ENCODE assay signal across 8 cellular contexts in the genomic region with DNA sequence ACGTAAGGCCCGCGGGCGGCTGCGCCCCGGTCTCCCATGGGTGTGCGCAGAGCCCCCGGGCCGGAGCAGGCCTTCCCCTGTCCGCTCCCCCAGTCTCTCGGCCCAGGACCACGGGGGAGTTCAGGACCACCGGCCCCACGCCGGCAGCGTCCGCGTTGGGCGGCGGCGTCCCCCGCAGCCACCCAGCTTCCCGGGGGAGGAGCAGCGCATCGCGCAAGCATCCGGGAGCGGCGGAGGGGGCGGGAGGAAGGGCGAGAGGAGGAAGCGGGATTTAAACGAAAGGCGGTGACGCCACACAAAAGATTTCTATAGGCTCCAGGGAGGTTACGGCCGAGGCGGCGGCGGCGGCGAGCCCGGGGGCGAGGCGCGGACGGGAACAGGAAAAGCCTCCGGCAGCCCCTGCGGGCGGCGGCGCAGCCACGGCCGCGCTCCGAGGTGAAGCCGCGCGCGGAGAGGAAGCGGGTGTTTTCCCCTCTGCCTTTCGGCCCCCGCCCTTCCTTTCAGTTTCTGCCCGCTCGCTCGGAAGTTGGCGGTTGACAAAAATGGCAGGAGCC. TPM values are rescaled to one million over a fixed set of nuclear protein-coding genes. Genes with fewer than 3 reads are reported as not detected.
A peak's percentile ranks its signal among the peaks of the same experiment; 100 is the strongest.
DNase-seq lines count a peak whose midpoint lies in the region; TF ChIP-seq lines count a peak whose summit lies in the region.

A gene (plus strand): TSS at position 298 of the 554 bp plus-strand sequence. CDS start 1,349 bp downstream, outside the sequence.

- H4K20me1 ChIP-seq in H9 (ENCODE audit: control insufficient read depth, insufficient read depth, insufficient read length) (peaks cover 3% of the 10 kb centered on the region), MM.1S (ENCODE audit: insufficient read depth, low read length) (no peaks in the 10 kb centered on the region)

- H3F3A ChIP-seq in MM.1S (ENCODE audit: insufficient read depth, low read length), result peaks cover 26% of the 10 kb centered on the region

- H2BK20ac ChIP-seq in H9 (ENCODE audit: low read depth, low read length, poor library complexity, severe bottlenecking), result no peak within 1 kb of the TSS

- peak within 1 kb of the TSS; percentile 74 for H3K18ac ChIP-seq in H9 (ENCODE audit: insufficient read length, low read depth, low read length)

- H4K8ac ChIP-seq in H9 (replicated peaks; ENCODE audit: insufficient read length, low read depth, low read length), result no peak within 1 kb of the TSS

- no peaks in the 10 kb centered on the region for H3K4me1 ChIP-seq in H9 (ENCODE audit: insufficient read depth, low read length)
- peaks cover 20% of the 10 kb centered on the region for H3K4me1 ChIP-seq in MM.1S (ENCODE audit: low read length)
- peaks cover 21 to 58% (median 47%) of the 10 kb centered on the region in 4 donors for H3K4me1 ChIP-seq in stomach

- peak within 1 kb of the TSS; percentile 64 for H3K14ac ChIP-seq in H9 (ENCODE audit: insufficient read depth, low read length)

- H3K56ac ChIP-seq in H9 (ENCODE audit: insufficient read length, low read depth, low read length), result no peak within 1 kb of the TSS

- peaks cover 3 to 8% (median 6%) of the 10 kb centered on the region in 3 experiments; a peak in 3 of 7 replicates for H3K36me3 Mint-ChIP-seq in H9 (ENCODE audit: insufficient read depth in 1 of 3, low read depth in 3 of 3)
- H3K36me3 Mint-ChIP-seq in neural crest cell (ENCODE audit: low read depth), result peaks cover 9% of the 10 kb centered on the region

- H3K9me3 Mint-ChIP-seq in H9 (no peaks in the 10 kb centered on the region), neural crest cell (peaks cover 2% of the 10 kb centered on the region)

- peak within 1 kb of the TSS; percentile 75 for H3K4me3 ChIP-seq in MM.1S (ENCODE audit: low read length)
- peak within 1 kb of the TSS; percentile 89 for H3K4me3 ChIP-seq in fibroblast of villous mesenchyme (ENCODE audit: low read depth, low read length)
- peak within 1 kb of the TSS; percentile 73 to 95 (median 89) for H3K4me3 ChIP-seq in stomach

- no peak within 1 kb of the TSS for H4K91ac ChIP-seq in H9 (ENCODE audit: insufficient read length, low read depth, low read length)

- H2BK12ac ChIP-seq in H9 (ENCODE audit: insufficient read length, low read depth, low read length), result no peak within 1 kb of the TSS

- peak within 1 kb of the TSS in 2 of 3 experiments; percentile 78 to 97; a peak in 4 of 7 replicates for H3K27ac Mint-ChIP-seq in H9
- peak within 1 kb of the TSS; percentile 97 for H3K27ac Mint-ChIP-seq in neural crest cell (ENCODE audit: unreplicated experiment)

- H3K23ac ChIP-seq in H9 (ENCODE audit: insufficient read length, low read depth, low read length), result no peak within 1 kb of the TSS

- H3K4me2 ChIP-seq in H9 (ENCODE audit: insufficient read depth, insufficient read length, low read length) (peak within 1 kb of the TSS; percentile 87), MM.1S (ENCODE audit: low read depth, low read length) (peak within 1 kb of the TSS; percentile 87)

- peak within 1 kb of the TSS; percentile 27 for H3K9ac ChIP-seq in H9 (ENCODE audit: extremely low read depth, insufficient read length, low read length)
- peak within 1 kb of the TSS; percentile 94 for H3K9ac ChIP-seq in MM.1S (ENCODE audit: low read length)

- no peak for TF ChIP-seq EP300 in stomach (IDR thresholded peaks at IDR 0.05)

- no peak within 1 kb of the TSS for H3T11ph ChIP-seq in H9 (ENCODE audit: low read length)

- H2AFZ ChIP-seq in H9 (ENCODE audit: low read length) (no peak within 1 kb of the TSS), MM.1S (ENCODE audit: low read length) (peak within 1 kb of the TSS; percentile 56)

- no peak within 1 kb of the TSS for H2AK5ac ChIP-seq in H9 (ENCODE audit: insufficient read length, low read length)

- H3K36me3 ChIP-seq in MM.1S (replicated peaks; ENCODE audit: insufficient read depth, low read length) (no peaks in the 10 kb centered on the region), stomach (peaks cover 6 to 17% (median 14%) of the 10 kb centered on the region in 4 donors)

- no peak within 1 kb of the TSS for H4K5ac ChIP-seq in H9 (ENCODE audit: insufficient read length, low read depth, low read length)

- H3K9me2 ChIP-seq in MM.1S (replicated peaks; ENCODE audit: insufficient read depth, low read length), result no peaks in the 10 kb centered on the region

- peaks cover 2% of the 10 kb centered on the region; the same call in 1 of the 2 replicates for H3K79me2 ChIP-seq in H9 (ENCODE audit: insufficient read depth, low read length)
- H3K79me2 ChIP-seq in MM.1S (ENCODE audit: low read length), result peaks cover 49% of the 10 kb centered on the region

- TF ChIP-seq CTCF in H9 (conservative IDR thresholded peaks at IDR 0.05) (no peak), MM.1S (IDR thresholded peaks at IDR 0.05; ENCODE audit: low read length) (no peak), fibroblast of villous mesenchyme (IDR thresholded peaks at IDR 0.05; ENCODE audit: insufficient read depth, low read depth, low read length) (no peak), neural crest cell (conservative IDR thresholded peaks at IDR 0.05) (no peak), stomach (IDR thresholded peaks at IDR 0.05) (no peak)

- H3K4me1 Mint-ChIP-seq in H9 (peaks cover 9 to 20% of the 10 kb centered on the region in 2 experiments), neural crest cell (peaks cover 32% of the 10 kb centered on the region)

- H3K4me3 Mint-ChIP-seq in H9 (peak within 1 kb of the TSS; percentile 90 to 97), neural crest cell (peak within 1 kb of the TSS; percentile 97)

- DNase-seq in ELR (ENCODE audit: low read depth), result peak; percentile 94
- peak; percentile 90 for DNase-seq in H9
- DNase-seq in MM.1S, result peak; percentile 84
- DNase-seq in SIG-M5 treated with dmso at 0.1 percent for 504 hours (lab: John Stamatoyannopoulos, UW; ENCODE audit: unreplicated experiment), result peak; percentile 87
- peak; percentile 76 for DNase-seq in activated gamma-delta T cell (lab: John Stamatoyannopoulos, UW)
- peak; percentile 94 for DNase-seq in fibroblast of villous mesenchyme (ENCODE audit: low read depth)
- peak; percentile 77 for DNase-seq in neural crest cell (ENCODE audit: low read depth, low spot score)
- peak; percentile 90 for DNase-seq in stomach

- no peaks in the 10 kb centered on the region for H3K9me3 ChIP-seq in H9 (ENCODE audit: control insufficient read depth, low read depth, low read length)
- H3K9me3 ChIP-seq in MM.1S (replicated peaks; ENCODE audit: insufficient read depth, low read length), result no peaks in the 10 kb centered on the region
- no peaks in the 10 kb centered on the region for H3K9me3 ChIP-seq in stomach

- no peak within 1 kb of the TSS for H2BK15ac ChIP-seq in H9 (ENCODE audit: low read depth, low read length)

- H3K4ac ChIP-seq in H9 (ENCODE audit: low read depth, low read length), result no peak within 1 kb of the TSS

- H2BK5ac ChIP-seq in H9 (ENCODE audit: insufficient read length, low read length), result no peak within 1 kb of the TSS

- intact Hi-C loops in stomach (cut with DNase I; ENCODE audit: low total_unique reads), result no loop called here

- H3K79me1 ChIP-seq in H9 (ENCODE audit: insufficient read depth, low read depth, low read length, poor library complexity, severe bottlenecking), result no peaks in the 10 kb centered on the region

- H2BK120ac ChIP-seq in H9 (ENCODE audit: low read depth, low read length, poor library complexity, severe bottlenecking), result no peak within 1 kb of the TSS

- no peaks in the 10 kb centered on the region; the same call in 1 of the 2 replicates for H3K27me3 Mint-ChIP-seq in H9 (ENCODE audit: low read depth)
- H3K27me3 Mint-ChIP-seq in neural crest cell (ENCODE audit: low read depth), result no peaks in the 10 kb centered on the region

- no CpG with 5 or more reads among the region's 67 CpGs for WGBS in H9 (ENCODE audit: extremely low coverage, insufficient read length, low lambda C conversion rate)
- 0 to 1% (median 0%) methylated on average over 40 to 67 of the region's 67 CpGs for WGBS in stomach, 5 donors

- peaks cover 16% of the 10 kb centered on the region for H3K23me2 ChIP-seq in H9 (ENCODE audit: insufficient read length, low read depth, low read length, poor library complexity, severe bottlenecking)

- TF ChIP-seq POLR2A in stomach (IDR thresholded peaks at IDR 0.05), result peak in 3 of 4 donors; percentile 45 to 90 (median 81)

- no peaks in the 10 kb centered on the region for H3K27me3 ChIP-seq in H9 (ENCODE audit: insufficient read depth, low read length)
- H3K27me3 ChIP-seq in MM.1S (replicated peaks; ENCODE audit: insufficient read depth, low read length), result no peaks in the 10 kb centered on the region
- no peaks in the 10 kb centered on the region for H3K27me3 ChIP-seq in stomach

- H3K27ac ChIP-seq in H9 (ENCODE audit: insufficient read length, low read depth, low read length) (no peak within 1 kb of the TSS), MM.1S (ENCODE audit: low read length) (peak within 1 kb of the TSS; percentile 87), stomach (peak within 1 kb of the TSS; percentile 98 to 100 (median 98))

RNA-seq across cellular contexts. Expression of the gene that starts here (rescaled TPM):
- total RNA-seq in H9 (2021), result 19.3 and 20.2 TPM in 2 replicates
- total RNA-seq in fibroblast of villous mesenchyme, result 13.4 and 15.8 TPM in 2 replicates
- 30.6 and 31.7 TPM in 2 replicates for total RNA-seq in neural crest cell
- 10 to 100 TPM in 4 of 5 donors, 1 to 10 TPM in 1; 1.8 to 88.3 (median 21.0) TPM for total RNA-seq in stomach
- 1 to 10 TPM; 5.7 to 8.4 (median 6.9) TPM for polyA plus RNA-seq in stomach
